13 cellular contexts compared by ENCODE assay signal in genomic region chr17:21194688-21195087, GRCh38. TPM values are rescaled to one million over a fixed set of nuclear protein-coding genes. Genes with fewer than 3 reads are reported as not detected.
DNase-seq lines count a peak whose midpoint lies in the region; ATAC-seq and TF ChIP-seq lines count a peak whose summit lies in the region.
"Had no signal": no experiment of that assay in that cellular context is flagged by ENCODE, and none has a peak within 500 bp of the region (broad histone marks: within the 10 kb centered on the region; RNA-seq: fewer than 3 reads in every experiment).

No MANE protein-coding gene starts in this region.

- H3K27ac Mint-ChIP-seq in CD8-positive, alpha-beta T cell: peak overlapping the region; percentile 56
- H3K27ac Mint-ChIP-seq: dendritic cell treated with granulocyte-macrophage colony-stimulating factor and Interleukin-4, amounts not matched to agents 40 ng/mL and 50 ng/mL, for 4 days had no signal

- H3K9me2 ChIP-seq in OCI-LY7 (ENCODE audit: insufficient read depth, low read length): no peaks in the 10 kb centered on the region

- no peaks in the 10 kb centered on the region; the same call in 1 of the 2 replicates for H4K20me1 ChIP-seq in OCI-LY7 (ENCODE audit: insufficient read depth, low read length)

- POLR2A ChIA-PET in CD8-positive, alpha-beta T cell (lab: Charles Lee): no interaction called here
- POLR2A ChIA-PET in OCI-LY7 (lab: Charles Lee): interaction anchor here (0.7 kb wide), 1 partner anchor 25 kb away, joined by 4 read pairs; no protein-coding TSS in a partner anchor

- H3K36me3 ChIP-seq in CD8-positive, alpha-beta T cell (ENCODE audit: insufficient read depth, low read length): peaks cover 15% of the 10 kb centered on the region
- H3K36me3 ChIP-seq in psoas muscle (ENCODE audit: insufficient read depth in 1 of 2, low read depth in 1 of 2) (peaks cover 3 to 26% of the 10 kb centered on the region in 2 donors), OCI-LY7 (ENCODE audit: insufficient read depth, low read length) (peaks cover 37% of the 10 kb centered on the region)

- no TSS peak for BruUV-seq in OCI-LY7 (replicated peaks; lab: Mats Ljungman, UMichigan)

- no peaks in the 10 kb centered on the region for H3K4me1 ChIP-seq in CD8-positive, alpha-beta T cell (ENCODE audit: insufficient read depth, low read length)
- H3K4me1 ChIP-seq in psoas muscle (peaks cover 60% of the 10 kb centered on the region), OCI-LY7 (ENCODE audit: insufficient read depth, low read length, poor library complexity, severe bottlenecking) (no peaks in the 10 kb centered on the region)

- no peak for DNase-seq in CD8-positive, alpha-beta T cell
- DNase-seq in NCI-H446 (lab: John Stamatoyannopoulos, UW) (peak; percentile 52 to 68), fibroblast of peridontal ligament (ENCODE audit: extremely low read depth) (peak; percentile 49), psoas muscle (peak; percentile 49 to 80), RKO (ENCODE audit: low spot score) (no peak), OCI-LY7 (ENCODE audit: low spot score) (no peak)
- DNase-seq: activated T-cell treated with anti-CD3 and anti-CD28 coated beads, Interleukin-2, amount 50 U/mL, for 4 hours; Calu3; immature natural killer cell; MM.1S had no signal

- intact Hi-C loops in CD8-positive, alpha-beta T cell (cut with DNase I, micrococcal nuclease): no loop called here
- intact Hi-C loops in psoas muscle (cut with DNase I) (no loop called here), OCI-LY7 (cut with micrococcal nuclease; ENCODE audit: unreplicated experiment) (no loop called here)

- no peak overlapping the region for H2AFZ ChIP-seq in OCI-LY7 (ENCODE audit: low read length)

- CTCF ChIA-PET in CD8-positive, alpha-beta T cell (lab: Charles Lee): interaction anchor here (1.2 to 1.6 kb wide), 3 partner anchors 16 to 73 kb away, joined by 3 read pairs; no protein-coding TSS in a partner anchor
- CTCF ChIA-PET in OCI-LY7 (lab: Charles Lee; ENCODE audit: unreplicated experiment): no interaction called here

- H3K9me3 Mint-ChIP-seq in CD8-positive, alpha-beta T cell: no peaks in the 10 kb centered on the region
- H3K9me3 Mint-ChIP-seq: activated T-cell treated with anti-CD3 and anti-CD28 coated beads, Interleukin-2, amount 50 U/mL, for 4 hours; dendritic cell treated with granulocyte-macrophage colony-stimulating factor and Interleukin-4, amounts not matched to agents 40 ng/mL and 50 ng/mL, for 4 days; immature natural killer cell had no signal

- H3K27me3 ChIP-seq in CD8-positive, alpha-beta T cell (ENCODE audit: insufficient read depth, low read length): no peaks in the 10 kb centered on the region
- H3K27me3 ChIP-seq in psoas muscle (ENCODE audit: insufficient read depth in 3 of 3, low read length in 2 of 3): no peaks in the 10 kb centered on the region

- no peak overlapping the region for H3K27ac ChIP-seq in CD8-positive, alpha-beta T cell (ENCODE audit: low read depth, low read length)
- H3K27ac ChIP-seq in psoas muscle: peak overlapping the region; percentile 66
- no peak overlapping the region for H3K27ac ChIP-seq in OCI-LY7 (ENCODE audit: low read depth, low read length, poor library complexity, severe bottlenecking)

- no peak for TF ChIP-seq CTCF in CD8-positive, alpha-beta T cell (IDR thresholded peaks at IDR 0.05)
- TF ChIP-seq CTCF in psoas muscle (IDR thresholded peaks at IDR 0.05): no peak
- TF ChIP-seq CTCF in OCI-LY7 (conservative IDR thresholded peaks at IDR 0.05; ENCODE audit: low read length): no peak

- H3K79me2 ChIP-seq in OCI-LY7 (ENCODE audit: insufficient read depth, low read depth, low read length): peaks cover 6% of the 10 kb centered on the region; the same call in 1 of the 2 replicates

- H3K4me2 ChIP-seq in OCI-LY7 (ENCODE audit: low read length): no peak overlapping the region

- H3K4me1 Mint-ChIP-seq in CD8-positive, alpha-beta T cell (ENCODE audit: low read depth): peaks cover 6% of the 10 kb centered on the region

- WGBS in psoas muscle, 3 donors: 36 to 46% (median 42%) methylated on average over 5 of the region's 5 CpGs

- no peaks in the 10 kb centered on the region for H3K9me3 ChIP-seq in CD8-positive, alpha-beta T cell (ENCODE audit: low read length)
- H3K9me3 ChIP-seq in psoas muscle (no peaks in the 10 kb centered on the region), OCI-LY7 (ENCODE audit: low read length) (no peaks in the 10 kb centered on the region)

- no peak for ATAC-seq in CD8-positive, alpha-beta T cell
- ATAC-seq in psoas muscle (peak in 1 of 4 donors; percentile 19), GM19467 (IDR thresholded peaks at IDR 0.05; ENCODE audit: unreplicated experiment) (no peak), GM18520 (IDR thresholded peaks at IDR 0.05; ENCODE audit: unreplicated experiment) (no peak)
- ATAC-seq: activated T-cell treated with anti-CD3 and anti-CD28 coated beads, Interleukin-2, amount 50 U/mL, for 4 hours had no signal

- no peak overlapping the region for H3K4me3 Mint-ChIP-seq in CD8-positive, alpha-beta T cell
- H3K4me3 Mint-ChIP-seq: activated T-cell treated with anti-CD3 and anti-CD28 coated beads, Interleukin-2, amount 50 U/mL, for 4 hours; dendritic cell treated with granulocyte-macrophage colony-stimulating factor and Interleukin-4, amounts not matched to agents 40 ng/mL and 50 ng/mL, for 4 days; immature natural killer cell had no signal

- H3K27me3 Mint-ChIP-seq in CD8-positive, alpha-beta T cell (ENCODE audit: low read depth): no peaks in the 10 kb centered on the region
- H3K27me3 Mint-ChIP-seq: dendritic cell treated with granulocyte-macrophage colony-stimulating factor and Interleukin-4, amounts not matched to agents 40 ng/mL and 50 ng/mL, for 4 days had no signal

- no peak overlapping the region for H3K4me3 ChIP-seq in CD8-positive, alpha-beta T cell (ENCODE audit: low read depth, low read length)
- H3K4me3 ChIP-seq in psoas muscle: no peak overlapping the region
- H3K4me3 ChIP-seq in OCI-LY7 (ENCODE audit: low read depth, low read length, poor library complexity, severe bottlenecking): no peak overlapping the region

- H3K36me3 Mint-ChIP-seq in CD8-positive, alpha-beta T cell: peaks cover 62% of the 10 kb centered on the region

RNA-seq across cellular contexts. Expression of gene TMEM11, which starts 19.3 kb away (rescaled TPM):
- total RNA-seq in CD8-positive, alpha-beta T cell: 10 to 100 TPM; 23.4 to 26.2 TPM
- total RNA-seq in psoas muscle (10 to 100 TPM; 52.9 to 78.4 (median 58.6) TPM), OCI-LY7 (2022) (32.7 and 34.0 TPM in 2 replicates)
- 100 to 1,000 TPM in 2 of 3 donors, 10 to 100 TPM in 1; 89.6 to 159 (median 109) TPM for polyA plus RNA-seq in psoas muscle
- 26.8 and 27.3 TPM in 2 replicates for total RNA-seq in OCI-LY7 (2014; rRNA removed; shearing (Covaris generic))

RNA-seq across cellular contexts. Expression of gene NATD1, which starts 58.5 kb away (rescaled TPM):
- total RNA-seq in CD8-positive, alpha-beta T cell: 1 to 10 TPM; 6.3 to 6.6 TPM
- total RNA-seq in psoas muscle: 10 to 100 TPM; 21.6 to 48.0 (median 24.5) TPM
- polyA plus RNA-seq in psoas muscle: 10 to 100 TPM in 2 of 3 donors, 1 to 10 TPM in 1; 4.7 to 15.1 (median 10.5) TPM
- total RNA-seq in OCI-LY7 (2014; rRNA removed; shearing (Covaris generic)): 0.41 and 0.85 TPM in 2 replicates
- 6.0 and 6.8 TPM in 2 replicates for total RNA-seq in OCI-LY7 (2022)

Comparison
In these comparisons a context has a peak if more than half of its experiments do, and no peak if none do; other contexts are left out.
1. DNase-seq: peak in NCI-H446 (2 of 2), fibroblast of peridontal ligament (single experiment) and psoas muscle (2 of 2); none in CD8-positive, alpha-beta T cell (0 of 7), RKO (single experiment) and OCI-LY7 (single experiment).